ENCODE assay signal across 8 cellular contexts in the genomic region with DNA sequence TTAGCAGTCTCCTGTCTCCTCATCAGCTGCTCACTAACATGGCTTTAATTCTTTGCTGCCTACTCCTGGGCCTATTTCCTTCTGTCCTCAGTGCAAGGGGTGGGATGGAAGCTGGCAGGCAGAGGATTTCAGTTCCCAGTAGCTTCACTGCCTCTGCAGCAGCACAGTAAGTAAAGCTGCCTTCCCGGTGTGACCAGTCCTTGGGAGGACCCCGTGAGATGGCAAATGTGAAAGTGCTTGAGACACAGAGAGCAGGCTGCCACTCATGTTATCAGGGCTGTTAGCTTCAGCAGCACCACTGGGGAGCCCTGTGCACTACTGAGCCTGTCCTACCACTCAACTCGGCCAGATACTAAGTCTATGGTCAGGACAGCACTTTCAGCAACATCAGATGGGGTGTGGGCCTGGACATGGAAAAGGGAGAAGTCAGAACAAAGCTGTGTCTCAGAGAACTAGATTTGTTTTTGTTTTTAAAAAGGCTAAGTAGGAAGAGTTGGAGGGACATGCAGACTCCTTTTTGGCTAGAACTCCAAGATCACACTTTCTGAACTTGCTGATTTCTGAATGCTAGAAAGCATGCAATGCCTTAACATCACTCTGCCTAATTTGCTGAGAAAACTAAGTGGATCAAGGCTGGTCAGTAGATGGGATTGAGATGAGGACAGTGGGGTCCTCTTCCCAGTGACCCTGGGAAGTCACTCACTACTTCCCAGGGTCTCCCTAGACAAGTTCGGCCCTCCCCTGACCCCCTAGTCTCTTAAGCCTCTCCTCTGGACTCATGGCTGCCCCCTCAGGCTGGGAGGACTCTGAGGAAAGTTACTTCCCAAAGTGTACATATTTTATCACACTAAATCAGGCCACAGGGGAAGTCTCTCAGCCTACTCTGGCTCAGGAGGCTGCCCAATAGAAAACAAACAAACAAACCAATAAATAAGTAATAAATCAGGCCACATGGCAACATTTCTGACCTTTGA. TPM values are rescaled to one million over a fixed set of nuclear protein-coding genes. Genes with fewer than 3 reads are reported as not detected.
DNase-seq lines count a peak whose midpoint lies in the region; ATAC-seq and TF ChIP-seq lines count a peak whose summit lies in the region.

No MANE protein-coding gene starts in this region.

- peak overlapping the region; percentile 79 for H2AFZ ChIP-seq in hepatocyte

- H3K4me3 ChIP-seq in hepatocyte, result peak overlapping the region; percentile 73
- peak overlapping the region; percentile 51 to 82 (median 60) for H3K4me3 ChIP-seq in sigmoid colon

- H3K9me3 Mint-ChIP-seq in activated naive CD8-positive, alpha-beta T cell treated with anti-CD3 and anti-CD28 coated beads, Interleukin-2, amount 50 U/mL, for 24 hours, result no peaks in the 10 kb centered on the region

- H3K9me3 ChIP-seq in hepatocyte (ENCODE audit: low read depth) (no peaks in the 10 kb centered on the region), sigmoid colon (no peaks in the 10 kb centered on the region)

- peak overlapping the region; percentile 85 for H3K27ac ChIP-seq in hepatocyte
- H3K27ac ChIP-seq in sigmoid colon, result peak overlapping the region; percentile 76 to 87 (median 82)

- no peaks in the 10 kb centered on the region for H3K36me3 Mint-ChIP-seq in activated naive CD8-positive, alpha-beta T cell treated with anti-CD3 and anti-CD28 coated beads, Interleukin-2, amount 50 U/mL, for 24 hours (ENCODE audit: low read depth)

- peak overlapping the region; percentile 13 for H3K27ac Mint-ChIP-seq in activated naive CD8-positive, alpha-beta T cell treated with anti-CD3 and anti-CD28 coated beads, Interleukin-2, amount 50 U/mL, for 24 hours

- H3K27me3 Mint-ChIP-seq in activated naive CD8-positive, alpha-beta T cell treated with anti-CD3 and anti-CD28 coated beads, Interleukin-2, amount 50 U/mL, for 24 hours, result no peaks in the 10 kb centered on the region

- H4K20me1 ChIP-seq in hepatocyte (ENCODE audit: insufficient read depth, poor library complexity, severe bottlenecking), result no peaks in the 10 kb centered on the region

- peak; percentile 48 for ATAC-seq in GM19438 (IDR thresholded peaks at IDR 0.05; ENCODE audit: low read depth, unreplicated experiment)
- peak; percentile 56 for ATAC-seq in activated naive CD8-positive, alpha-beta T cell treated with anti-CD3 and anti-CD28 coated beads, Interleukin-2, amount 50 U/mL, for 24 hours

- H3K4me1 ChIP-seq in hepatocyte (ENCODE audit: insufficient read depth), result peaks cover 41% of the 10 kb centered on the region
- peaks cover 0 to 30% (median 24%) of the 10 kb centered on the region in 4 donors for H3K4me1 ChIP-seq in sigmoid colon

- no peaks in the 10 kb centered on the region for H3K36me3 ChIP-seq in hepatocyte (replicated peaks; ENCODE audit: insufficient read depth, low read depth)
- H3K36me3 ChIP-seq in sigmoid colon, result no peaks in the 10 kb centered on the region

- no peaks in the 10 kb centered on the region for H3K9me2 ChIP-seq in hepatocyte (replicated peaks; ENCODE audit: insufficient read depth)

- no peaks in the 10 kb centered on the region for H3K27me3 ChIP-seq in hepatocyte
- no peaks in the 10 kb centered on the region for H3K27me3 ChIP-seq in sigmoid colon

- peaks cover 19% of the 10 kb centered on the region for H3K4me1 Mint-ChIP-seq in activated naive CD8-positive, alpha-beta T cell treated with anti-CD3 and anti-CD28 coated beads, Interleukin-2, amount 50 U/mL, for 24 hours

- peak; percentile 32 for TF ChIP-seq CTCF in hepatocyte (IDR thresholded peaks at IDR 0.05; ENCODE audit: poor library complexity)
- TF ChIP-seq CTCF in sigmoid colon (IDR thresholded peaks at IDR 0.05), result no peak

- DNase-seq in AML-193 (lab: John Stamatoyannopoulos, UW) (peak; percentile 51 to 62), OCI-M1 (lab: John Stamatoyannopoulos, UW) (peak; percentile 93), hepatocyte (ENCODE audit: low spot score) (peak; percentile 62), sigmoid colon (peak; percentile 69), cerebellar nuclear complex (lab: John Stamatoyannopoulos, UW) (no peak), middle frontal gyrus (ENCODE audit: extremely low spot score, low spot score) (no peak)
- peak; percentile 46 for DNase-seq in activated naive CD8-positive, alpha-beta T cell treated with anti-CD3 and anti-CD28 coated beads, Interleukin-2, amount 50 U/mL, for 24 hours

- 18% methylated on average over 4 of the region's 4 CpGs for WGBS in hepatocyte (ENCODE audit: low lambda C conversion rate, missing lambda C conversion rate)
- 13 to 24% methylated on average over 4 of the region's 4 CpGs for WGBS in sigmoid colon, 2 donors

- H3K4me3 Mint-ChIP-seq in activated naive CD8-positive, alpha-beta T cell treated with anti-CD3 and anti-CD28 coated beads, Interleukin-2, amount 50 U/mL, for 24 hours, result peak overlapping the region; percentile 77

- H3K79me2 ChIP-seq in hepatocyte, result peaks cover 35% of the 10 kb centered on the region

- TF ChIP-seq EP300 in sigmoid colon (IDR thresholded peaks at IDR 0.05), result no peak

- H3K4me2 ChIP-seq in hepatocyte, result peak overlapping the region; percentile 92

- TF ChIP-seq POLR2A in sigmoid colon (IDR thresholded peaks at IDR 0.05), result no peak

- intact Hi-C loops in sigmoid colon (cut with DNase I), result no loop called here

RNA-seq across cellular contexts. Expression of a gene that starts 1.1 kb away (rescaled TPM):
- total RNA-seq in hepatocyte (37.7 and 47.9 TPM in 2 replicates), sigmoid colon (10 to 100 TPM in 2 of 4 donors, 1 to 10 TPM in 2; 8.2 to 28.5 (median 11.0) TPM)
- polyA plus RNA-seq in hepatocyte (39.1 and 43.1 TPM in 2 replicates), sigmoid colon (10 to 100 TPM; 49.9 to 61.7 (median 54.3) TPM)

RNA-seq across cellular contexts. Expression of a gene that starts 29.8 kb away (rescaled TPM):
- total RNA-seq in hepatocyte, result 97.9 and 121 TPM in 2 replicates
- polyA plus RNA-seq in hepatocyte, result 82.3 and 105 TPM in 2 replicates
- 10 to 100 TPM; 32.4 to 38.8 (median 35.2) TPM for total RNA-seq in sigmoid colon
- polyA plus RNA-seq in sigmoid colon, result 100 to 1,000 TPM in 1 of 3 donors, 10 to 100 TPM in 2; 78.1 to 116 (median 84.6) TPM

RNA-seq across cellular contexts. Expression of a gene that starts 41.6 kb away (rescaled TPM):
- total RNA-seq in hepatocyte (0.20 and 0.40 TPM in 2 replicates), sigmoid colon (not detected)
- polyA plus RNA-seq in hepatocyte (1.1 and 1.8 TPM in 2 replicates), sigmoid colon (1 to 10 TPM; 3.7 to 7.2 (median 4.4) TPM)

RNA-seq across cellular contexts. Expression of a gene that starts 51.6 kb away (rescaled TPM):
- total RNA-seq in hepatocyte (28.6 and 29.7 TPM in 2 replicates), sigmoid colon (10 to 100 TPM; 18.6 to 27.4 (median 22.7) TPM)
- polyA plus RNA-seq in hepatocyte (30.4 and 44.2 TPM in 2 replicates), sigmoid colon (10 to 100 TPM; 22.4 to 33.6 (median 25.2) TPM)

RNA-seq across cellular contexts. Expression of a gene that starts 54.1 kb away (rescaled TPM):
- 1.9 and 2.1 TPM in 2 replicates for total RNA-seq in hepatocyte
- 5.1 and 7.2 TPM in 2 replicates for polyA plus RNA-seq in hepatocyte
- total RNA-seq in sigmoid colon, result under 1 TPM in 1 of 4 donors, not detected in 3; 0.36 TPM
- 1 to 10 TPM in 2 of 3 donors, not detected in 1; 1.2 to 3.5 TPM for polyA plus RNA-seq in sigmoid colon

Comparison
In these comparisons a context has a peak if more than half of its experiments do, and no peak if none do; other contexts are left out.
1. DNase-seq: peak in AML-193 (2 of 2), OCI-M1 (single experiment), activated naive CD8-positive, alpha-beta T cell treated with anti-CD3 and anti-CD28 coated beads, Interleukin-2, amount 50 U/mL, for 24 hours (single experiment), hepatocyte (single experiment) and sigmoid colon (single experiment); none in cerebellar nuclear complex (0 of 2) and middle frontal gyrus (single experiment).